27 cellular contexts compared by ENCODE assay signal in the genomic region with DNA sequence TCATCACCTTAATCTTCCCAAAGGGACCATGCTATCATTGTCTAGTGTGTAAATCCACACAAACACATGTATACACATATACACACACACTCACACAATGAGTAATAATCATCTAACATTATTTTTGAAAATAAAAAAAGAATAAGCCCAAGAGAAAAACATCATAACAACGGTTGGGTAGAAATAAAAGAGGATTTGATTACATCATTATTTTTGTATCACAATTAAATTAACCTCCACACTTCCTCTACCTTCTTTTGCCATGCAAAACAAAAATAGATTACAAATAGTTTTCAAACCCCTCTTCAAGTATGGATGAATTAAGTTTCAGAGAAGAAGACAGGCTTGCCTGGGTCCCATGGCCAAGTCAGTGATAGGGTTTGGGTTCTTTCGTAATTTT.
"Had no signal": no experiment of that assay in that cellular context is flagged by ENCODE, and none has a peak within 500 bp of the region (broad histone marks: within the 10 kb centered on the region; RNA-seq: fewer than 3 reads in every experiment).

No MANE protein-coding gene starts in this region.

- H3K9me3 ChIP-seq: stomach, suprapubic skin, testis, thoracic aorta, thyroid gland, tibial artery, tibial nerve, transverse colon, upper lobe of left lung, upper lobe of right lung, uterus, vagina had no signal

- H3K4me3 ChIP-seq: stomach, suprapubic skin, testis, thoracic aorta, thyroid gland, tibial artery, tibial nerve, transverse colon, upper lobe of left lung, upper lobe of right lung, uterus, vagina had no signal

- H3K27ac ChIP-seq: stomach, suprapubic skin, testis, thoracic aorta, thyroid gland, tibial artery, tibial nerve, transverse colon, upper lobe of left lung, upper lobe of right lung, uterus, vagina had no signal

- H3K36me3 ChIP-seq: stomach, suprapubic skin, thoracic aorta, thyroid gland, tibial artery, tibial nerve, transverse colon, upper lobe of left lung, upper lobe of right lung, uterus, vagina had no signal

- DNase-seq: stimulated activated CD4-positive, alpha-beta T cell treated with anti-CD3 and anti-CD28 coated beads, Interleukin-2, amount 100 ng/mL, for 48 hours; stimulated activated CD4-positive, alpha-beta T cell treated with anti-CD3 and anti-CD28 coated beads, Interleukin-4, amount 100 ng/mL, for 1 hour; stimulated activated CD4-positive, alpha-beta T cell treated with anti-CD3 and anti-CD28 coated beads, Interleukin-4, amount 100 ng/mL, for 24 hours; stimulated activated CD4-positive, alpha-beta T cell treated with anti-CD3 and anti-CD28 coated beads, Interleukin-4, amount 100 ng/mL, for 4 hours; stimulated activated CD8-positive, alpha-beta memory T cell treated with anti-CD3 and anti-CD28 coated beads, Interleukin-4, amount 100 ng/mL, for 48 hours; stimulated activated naive B cell treated with anti-CD40 and anti-IgM and Interleukin-4, amounts not matched to agents 10 μg/mL and 1 μg/mL and 100 μg/mL, for 72 hours; stimulated activated naive CD4-positive, alpha-beta T cell; stimulated activated naive CD4-positive, alpha-beta T cell treated with Interleukin-2 at 50 U/mL for 16 hours; stimulated activated naive CD8-positive, alpha-beta T cell treated with anti-CD3 and anti-CD28 coated beads, Interleukin-15, amount 100 ng/mL, for 72 hours; stimulated activated naive CD8-positive, alpha-beta T cell treated with anti-CD3 and anti-CD28 coated beads, Interleukin-15, Interleukin-2, amounts not matched to agents 100 U/mL and 50 U/mL, for 24 hours; stomach; substantia nigra; testis; thyroid gland; tibial artery; transverse colon; trophoblast cell; upper lobe of left lung; upper lobe of right lung; uterus had no signal

- FAIRE-seq: urothelium cell line had no signal

- H3K27me3 ChIP-seq: stomach, suprapubic skin, testis, thyroid gland, tibial artery, tibial nerve, transverse colon, upper lobe of left lung, upper lobe of right lung, uterus, vagina had no signal

- H3K4me1 ChIP-seq: stomach, suprapubic skin, testis, thyroid gland, tibial artery, tibial nerve, transverse colon, upper lobe of left lung, upper lobe of right lung, uterus, vagina had no signal

- ATAC-seq: stimulated activated effector memory CD8-positive, alpha-beta T cell treated with anti-CD3 and anti-CD28 coated beads, Interleukin-12 subunit alpha, Interleukin-12 subunit beta, amount 100 ng/mL, for 72 hours; stimulated activated memory B cell treated with anti-CD40 and anti-IgM and Interleukin-4, amounts not matched to agents 10 μg/mL and 1 μg/mL and 100 μg/mL, for 72 hours; stimulated activated naive B cell treated with anti-CD40 and anti-IgM and Interleukin-4, amounts not matched to agents 10 μg/mL and 1 μg/mL and 100 μg/mL, for 72 hours; stimulated activated naive CD8-positive, alpha-beta T cell treated with anti-CD3 and anti-CD28 coated beads, Interleukin-15, amount 100 ng/mL, for 72 hours; stimulated activated naive CD8-positive, alpha-beta T cell treated with anti-CD3 and anti-CD28 coated beads, Interleukin-15, Interleukin-2, amounts not matched to agents 100 U/mL and 50 U/mL, for 24 hours; upper lobe of right lung had no signal
